ENCODE assay signal across 8 cellular contexts in genomic region chr9:128419061-128419925, GRCh38. TPM values are rescaled to one million over a fixed set of nuclear protein-coding genes. Genes with fewer than 3 reads are reported as not detected.
DNase-seq lines count a peak whose midpoint lies in the region; ATAC-seq, FAIRE-seq and TF ChIP-seq lines count a peak whose summit lies in the region.

No MANE protein-coding gene starts in this region.

- peaks cover 36% of the 10 kb centered on the region for H3K4me1 Mint-ChIP-seq in mesothelial cell of epicardium

- FAIRE-seq in K562 (lab: Jason Lieb, UNC) = no peak

- peak overlapping the region; percentile 94; the same call in 1 of the 2 replicates for H3K4me3 ChIP-seq in K562

- peaks cover 8% of the 10 kb centered on the region; the same call in 1 of the 3 replicates for H3K79me2 ChIP-seq in K562 (ENCODE audit: control insufficient read depth, insufficient read depth, low read length)

- 0 out of 3 replicates have a peak, but pooled peaks cover 6% of the 10 kb centered on the region for H3K36me3 ChIP-seq in K562 (ENCODE audit: control insufficient read depth, insufficient read depth, low read length)

- H4K20me1 ChIP-seq in K562 (replicated peaks; ENCODE audit: control insufficient read depth, insufficient read depth, low read length) = no peaks in the 10 kb centered on the region

- H3K4me3 Mint-ChIP-seq in mesothelial cell of epicardium = peak overlapping the region; percentile 72

- POLR2A ChIA-PET in K562 (lab: Yijun Ruan, JAX) = interaction anchor here (0.6 to 2.0 kb wide), 5 partner anchors 9 to 524 kb away, joined by 3 to 12 read pairs (median 3); no protein-coding TSS in a partner anchor

- H2AFZ ChIP-seq in K562 (ENCODE audit: low read depth, low read length) = peak overlapping the region; percentile 99

- no peaks in the 10 kb centered on the region for H3K9me3 ChIP-seq in K562 (replicated peaks; ENCODE audit: control insufficient read depth, insufficient read depth, low read depth, low read length)

- peak overlapping the region; percentile 59 to 98 for H3K9ac ChIP-seq in K562 (ENCODE audit: insufficient read depth in 1 of 2, low read depth in 2 of 2, low read length in 2 of 2)

- TF ChIP-seq POLR2A in K562 (conservative IDR thresholded peaks at IDR 0.05) = no peak

- no peak overlapping the region for H3K27ac ChIP-seq in K562 (ENCODE audit: extremely low read depth, low read depth, low read length)

- WGBS in K562 (ENCODE audit: insufficient coverage, low coverage, missing lambda C conversion rate) = 32% methylated on average over 23 of the region's 28 CpGs

- ATAC-seq in K562 (no peak), GM21619 (IDR thresholded peaks at IDR 0.05; ENCODE audit: unreplicated experiment) (no peak), HG02970 (IDR thresholded peaks at IDR 0.05; ENCODE audit: low FRiP score, unreplicated experiment) (no peak)

- peaks cover 6% of the 10 kb centered on the region for H3K27me3 Mint-ChIP-seq in mesothelial cell of epicardium (ENCODE audit: low read depth)

- H3K27me3 ChIP-seq in K562 (ENCODE audit: control insufficient read depth in 2 of 2, insufficient read depth in 2 of 2, low read length in 2 of 2) = no peaks in the 10 kb centered on the region

- peak overlapping the region; percentile 81; the same call in 1 of the 2 replicates for H3K4me2 ChIP-seq in K562 (ENCODE audit: insufficient read depth, low read length)

- TF ChIP-seq EP300 in K562 (IDR thresholded peaks at IDR 0.05; ENCODE audit: low read length) = no peak

- peak overlapping the region; percentile 90 for H3K27ac Mint-ChIP-seq in mesothelial cell of epicardium

- H3K36me3 Mint-ChIP-seq in mesothelial cell of epicardium = peaks cover 5% of the 10 kb centered on the region

- in situ Hi-C loops in K562 (cut with MboI) = no loop called here

- H3K9me1 ChIP-seq in K562 (ENCODE audit: control insufficient read depth, insufficient read depth, low read length) = no peaks in the 10 kb centered on the region

- intact Hi-C loops in K562 (cut with micrococcal nuclease) = loop anchor here (10.0 kb wide), 1 partner anchor 196 kb away; no protein-coding TSS in a partner anchor

- no peak for TF ChIP-seq RAD21 in K562 (CRISPR knock-in tag; conservative IDR thresholded peaks at IDR 0.05 in 1 of 2, IDR thresholded peaks at IDR 0.05 in 1 of 2)

- no TSS peak for BruUV-seq in K562 (replicated peaks; lab: Mats Ljungman, UMichigan)

- DNase-seq in DMS79 treated with DMSO at 0.1 percent for 48 hours (lab: John Stamatoyannopoulos, UW) (peak; percentile 86), NCI-H1694 (lab: John Stamatoyannopoulos, UW) (peak; percentile 34), K562 (ENCODE audit: extremely low read depth in 1 of 4, low spot score in 3 of 4) (peak in 1 of 4 experiments; percentile 44), mesothelial cell of epicardium (ENCODE audit: low spot score in 2 of 2, unreplicated experiment in 2 of 2) (peak; percentile 45 to 53), kidney glomerular epithelial cell (lab: John Stamatoyannopoulos, UW) (no peak)
- DNase-seq in activated CD4-positive, alpha-beta T cell treated with anti-CD3 and anti-CD28 coated beads, Interleukin-2, amount 50 U/mL, for 1 hour = no peak

- no peak for TF ChIP-seq CTCF in K562 (IDR thresholded peaks at IDR 0.05 in 2 of 3, conservative IDR thresholded peaks at IDR 0.05 in 1 of 3; ENCODE audit: insufficient read depth in 2 of 3, low read depth in 1 of 3, low read length in 3 of 3)
- no peak for TF ChIP-seq CTCF in mesothelial cell of epicardium (IDR thresholded peaks at IDR 0.05; ENCODE audit: unreplicated experiment)

- H3K4me1 ChIP-seq in K562 (replicated peaks in 1 of 2; ENCODE audit: control insufficient read depth in 2 of 2, insufficient read depth in 2 of 2, low read length in 2 of 2) = peaks cover 23 to 56% of the 10 kb centered on the region in 2 experiments; a peak in 4 of 5 replicates

- CTCF ChIA-PET in K562 (lab: Yijun Ruan, JAX; ENCODE audit: low intra/inter-chr PET ratio) = no interaction called here

- H3K9me3 Mint-ChIP-seq in mesothelial cell of epicardium = no peaks in the 10 kb centered on the region

TF ChIP-seq in K562, 482 proteins besides CTCF, POLR2A, EP300 and RAD21 (continues in another document):
- TF ChIP-seq BHLHE40 (IDR thresholded peaks at IDR 0.05; ENCODE audit: low read length) = peak; percentile 59
- peak; percentile 9 for TF ChIP-seq CHD1 (IDR thresholded peaks at IDR 0.05; ENCODE audit: low read length)
- TF ChIP-seq GABPB1 (CRISPR knock-in tag; IDR thresholded peaks at IDR 0.05) = no peak
- peak; percentile 82 for TF ChIP-seq NFIC (IDR thresholded peaks at IDR 0.05)
- no peak for TF ChIP-seq RBM25 (IDR thresholded peaks at IDR 0.05; ENCODE audit: low read depth, low read length, severe bottlenecking)
- TF ChIP-seq ZNF584 (CRISPR knock-in tag; IDR thresholded peaks at IDR 0.05; ENCODE audit: low read depth) = no peak
- TF ChIP-seq FOSL1 (tag; conservative IDR thresholded peaks at IDR 0.05) = no peak

RNA-seq across cellular contexts. Expression of gene CERCAM, which starts 1.4 kb away (rescaled TPM):
- 27.2 and 83.8 TPM in 2 replicates for total RNA-seq in K562 (2011; cell fraction: chromatin; rRNA removed; ENCODE audit: low replicate concordance)
- 70.3 and 82.2 TPM in 2 replicates for total RNA-seq in K562 (2011; cell fraction: nucleolus; rRNA removed)
- total RNA-seq in K562 (2011; cell fraction: nucleoplasm; rRNA removed) = 35.6 and 47.3 TPM in 2 replicates
- total RNA-seq in K562 (2014; rRNA removed) = 18.0 and 20.6 TPM in 2 replicates
- 4.2 and 5.0 TPM in 2 replicates for total RNA-seq in K562 (2014; rRNA removed; fragmentation: Illumina TruSeq; extraction: Trizol)
- total RNA-seq in K562 (2015; rRNA removed; fragmentation: Illumina TruSeq; extraction: Trizol) = 18.3 and 19.0 TPM in 2 replicates
- 22.2 and 24.0 TPM in 2 replicates for total RNA-seq in K562 (2021)
- 18.8 and 39.4 TPM in 2 replicates for polyA plus RNA-seq in K562 (2011; rRNA removed)
- 55.2 and 92.4 TPM in 2 replicates for polyA plus RNA-seq in K562 (2011; cell fraction: cytosol; rRNA removed)
- 56.0 and 58.6 TPM in 2 replicates for polyA plus RNA-seq in K562 (2011; cell fraction: nucleus; rRNA removed)
- polyA plus RNA-seq in K562 (2012) = 25.6 and 35.2 TPM in 2 replicates
- 10.5 and 14.0 TPM in 2 replicates for polyA plus RNA-seq in K562 (2014; fragmentation: Illumina TruSeq; extraction: Trizol)
- 1 to 10 TPM in 1 of 2 experiments, under 1 TPM in 1; 0.75 to 1.3 TPM for polyA plus RNA-seq in K562 (2014; fragmentation: Nextera tagmentation; extraction: Ambion mirVana)
- polyA plus RNA-seq in K562 (2014; rRNA removed) = 21.9 and 26.4 TPM in 2 replicates
- 10.7 and 11.9 TPM in 2 replicates for polyA minus RNA-seq in K562 (2011; rRNA and poly(A)+ RNA removed)
- 15.5 and 37.0 TPM in 2 replicates for polyA minus RNA-seq in K562 (2011; cell fraction: cytosol; rRNA and poly(A)+ RNA removed)
- 16.7 and 23.5 TPM in 2 replicates for polyA minus RNA-seq in K562 (2011; cell fraction: nucleus; rRNA and poly(A)+ RNA removed)
- total RNA-seq in mesothelial cell of epicardium = 134 to 143 TPM (median 141 TPM) in 3 replicates

RNA-seq across cellular contexts. Expression of gene ODF2, which starts 36.5 kb away (rescaled TPM):
- 159 and 215 TPM in 2 replicates for total RNA-seq in K562 (2011; cell fraction: chromatin; rRNA removed; ENCODE audit: low replicate concordance)
- 89.5 and 89.9 TPM in 2 replicates for total RNA-seq in K562 (2011; cell fraction: nucleolus; rRNA removed)
- total RNA-seq in K562 (2011; cell fraction: nucleoplasm; rRNA removed) = 111 and 132 TPM in 2 replicates
- total RNA-seq in K562 (2014; rRNA removed) (73.7 and 76.5 TPM in 2 replicates), K562 (2014; rRNA removed; fragmentation: Illumina TruSeq; extraction: Trizol) (54.1 and 56.9 TPM in 2 replicates), K562 (2015; rRNA removed; fragmentation: Illumina TruSeq; extraction: Trizol) (70.1 and 71.3 TPM in 2 replicates), K562 (2021) (61.9 and 71.6 TPM in 2 replicates), mesothelial cell of epicardium (41.2 to 42.4 TPM (median 42.0 TPM) in 3 replicates)
- polyA plus RNA-seq in K562 (2011; rRNA removed) (23.1 and 33.2 TPM in 2 replicates), K562 (2014; fragmentation: Illumina TruSeq; extraction: Trizol) (79.3 and 83.2 TPM in 2 replicates), K562 (2014; fragmentation: Nextera tagmentation; extraction: Ambion mirVana) (10 to 100 TPM; 16.5 to 69.7 TPM), K562 (2014; rRNA removed) (46.7 and 52.3 TPM in 2 replicates)
- 16.3 and 20.6 TPM in 2 replicates for polyA plus RNA-seq in K562 (2011; cell fraction: cytosol; rRNA removed)
- polyA plus RNA-seq in K562 (2011; cell fraction: nucleus; rRNA removed) = 243 and 275 TPM in 2 replicates
- 63.5 and 64.9 TPM in 2 replicates for polyA plus RNA-seq in K562 (2012)
- 21.7 and 24.7 TPM in 2 replicates for polyA minus RNA-seq in K562 (2011; rRNA and poly(A)+ RNA removed)
- 20.7 and 23.0 TPM in 2 replicates for polyA minus RNA-seq in K562 (2011; cell fraction: cytosol; rRNA and poly(A)+ RNA removed)
- 25.8 and 37.1 TPM in 2 replicates for polyA minus RNA-seq in K562 (2011; cell fraction: nucleus; rRNA and poly(A)+ RNA removed)

RNA-seq across cellular contexts. Expression of gene URM1, which starts 48.1 kb away (rescaled TPM):
- 21.1 and 48.4 TPM in 2 replicates for total RNA-seq in K562 (2011; cell fraction: chromatin; rRNA removed; ENCODE audit: low replicate concordance)
- total RNA-seq in K562 (2011; cell fraction: nucleolus; rRNA removed) = 27.8 and 30.0 TPM in 2 replicates
- 33.7 and 46.3 TPM in 2 replicates for total RNA-seq in K562 (2011; cell fraction: nucleoplasm; rRNA removed)
- total RNA-seq in K562 (2014; rRNA removed) (53.3 and 68.0 TPM in 2 replicates), K562 (2014; rRNA removed; fragmentation: Illumina TruSeq; extraction: Trizol) (25.4 and 35.7 TPM in 2 replicates), K562 (2015; rRNA removed; fragmentation: Illumina TruSeq; extraction: Trizol) (33.7 and 37.3 TPM in 2 replicates), K562 (2021) (82.0 and 83.8 TPM in 2 replicates), mesothelial cell of epicardium (46.6 to 54.9 TPM (median 51.5 TPM) in 3 replicates)
- polyA plus RNA-seq in K562 (2011; rRNA removed) (57.0 and 74.4 TPM in 2 replicates), K562 (2014; fragmentation: Illumina TruSeq; extraction: Trizol) (88.9 and 90.6 TPM in 2 replicates), K562 (2014; fragmentation: Nextera tagmentation; extraction: Ambion mirVana) (10 to 100 TPM; 10.1 to 24.7 TPM), K562 (2014; rRNA removed) (72.1 and 81.3 TPM in 2 replicates)
- polyA plus RNA-seq in K562 (2011; cell fraction: cytosol; rRNA removed) = 67.6 and 87.3 TPM in 2 replicates
- 57.5 and 83.7 TPM in 2 replicates for polyA plus RNA-seq in K562 (2011; cell fraction: nucleus; rRNA removed)
- 87.7 and 104 TPM in 2 replicates for polyA plus RNA-seq in K562 (2012)
- 19.9 and 27.1 TPM in 2 replicates for polyA minus RNA-seq in K562 (2011; rRNA and poly(A)+ RNA removed)
- polyA minus RNA-seq in K562 (2011; cell fraction: cytosol; rRNA and poly(A)+ RNA removed) = 25.8 and 28.1 TPM in 2 replicates
- 8.9 and 11.1 TPM in 2 replicates for polyA minus RNA-seq in K562 (2011; cell fraction: nucleus; rRNA and poly(A)+ RNA removed)

Comparison
In these comparisons a context has a peak if more than half of its experiments do, and no peak if none do; other contexts are left out.
1. DNase-seq: peak in DMS79 treated with DMSO at 0.1 percent for 48 hours (single experiment), NCI-H1694 (single experiment) and mesothelial cell of epicardium (2 of 2); none in kidney glomerular epithelial cell (single experiment) and activated CD4-positive, alpha-beta T cell treated with anti-CD3 and anti-CD28 coated beads, Interleukin-2, amount 50 U/mL, for 1 hour (single experiment).